ENCODE assay signal across 8 cellular contexts in genomic region chr1:54887665-54888071, GRCh38. TPM values are rescaled to one million over a fixed set of nuclear protein-coding genes. Genes with fewer than 3 reads are reported as not detected.
DNase-seq lines count a peak whose midpoint lies in the region; ATAC-seq and TF ChIP-seq lines count a peak whose summit lies in the region.

No MANE protein-coding gene starts in this region.

- POLR2A ChIA-PET in activated CD8-positive, alpha-beta T cell treated with anti-CD3 and anti-CD28 coated beads for 36 hours (lab: Charles Lee): interaction anchor here (0.8 to 2.3 kb wide), 6 partner anchors 11 to 998 kb away, joined by 3 to 9 read pairs (median 5); partner anchors contain the start of genes TTC22 and YIPF1

- WGBS in heart right ventricle, 2 donors: 31 to 32% methylated on average over 8 of the region's 8 CpGs

- peak overlapping the region; percentile 59 to 89 (median 74) for H3K4me3 ChIP-seq in heart right ventricle

- peak; percentile 69 for DNase-seq in COLO668 (lab: John Stamatoyannopoulos, UW; ENCODE audit: unreplicated experiment)
- peak; percentile 7 for DNase-seq in activated CD8-positive, alpha-beta T cell treated with anti-CD3 and anti-CD28 coated beads for 36 hours
- DNase-seq in heart right ventricle: no peak
- DNase-seq in posterior cingulate gyrus: peak in 8 of 10 donors; percentile 35 to 90 (median 48)
- no peak for DNase-seq in NCI-H187 treated with DMSO at 0.1 percent for 48 hours (lab: John Stamatoyannopoulos, UW)
- no peak for DNase-seq in effector CD4-positive, alpha-beta T cell
- DNase-seq in posterior vena cava (ENCODE audit: low spot score): no peak

- no peaks in the 10 kb centered on the region for H3K27me3 Mint-ChIP-seq in IgD-negative memory B cell
- peaks cover 10% of the 10 kb centered on the region for H3K27me3 Mint-ChIP-seq in activated CD8-positive, alpha-beta T cell treated with anti-CD3 and anti-CD28 coated beads for 36 hours

- H3K36me3 ChIP-seq in heart right ventricle: peaks cover 0 to 8% (median 0%) of the 10 kb centered on the region in 9 donors

- no peaks in the 10 kb centered on the region for H3K9me3 Mint-ChIP-seq in IgD-negative memory B cell
- no peaks in the 10 kb centered on the region for H3K9me3 Mint-ChIP-seq in activated CD8-positive, alpha-beta T cell treated with anti-CD3 and anti-CD28 coated beads for 36 hours

- H3K4me3 Mint-ChIP-seq in IgD-negative memory B cell: peak overlapping the region; percentile 82 to 100 (median 94)
- H3K4me3 Mint-ChIP-seq in activated CD8-positive, alpha-beta T cell treated with anti-CD3 and anti-CD28 coated beads for 36 hours: peak overlapping the region; percentile 89

- ATAC-seq in activated CD8-positive, alpha-beta T cell treated with anti-CD3 and anti-CD28 coated beads for 36 hours: no peak
- peak in 7 of 8 donors; percentile 7 to 54 (median 24) for ATAC-seq in heart right ventricle

- no peaks in the 10 kb centered on the region for H3K9me3 ChIP-seq in heart right ventricle

- peak overlapping the region in 1 of 3 donors; percentile 80 for H3K27ac Mint-ChIP-seq in IgD-negative memory B cell
- peak overlapping the region; percentile 48 for H3K27ac Mint-ChIP-seq in activated CD8-positive, alpha-beta T cell treated with anti-CD3 and anti-CD28 coated beads for 36 hours

- peak overlapping the region in 6 of 10 donors; percentile 54 to 73 (median 65) for H3K27ac ChIP-seq in heart right ventricle

- CTCF ChIA-PET in activated CD8-positive, alpha-beta T cell treated with anti-CD3 and anti-CD28 coated beads for 36 hours (lab: Charles Lee): interaction anchor here (1.2 to 2.4 kb wide), 2 partner anchors 57 to 63 kb away, joined by 4 to 8 read pairs; no protein-coding TSS in a partner anchor

- H3K4me1 Mint-ChIP-seq in IgD-negative memory B cell: peaks cover 7 to 22% (median 11%) of the 10 kb centered on the region in 3 donors
- peaks cover 35% of the 10 kb centered on the region for H3K4me1 Mint-ChIP-seq in activated CD8-positive, alpha-beta T cell treated with anti-CD3 and anti-CD28 coated beads for 36 hours (ENCODE audit: low read depth)

- H3K27me3 ChIP-seq in heart right ventricle: peaks cover 0 to 11% (median 0%) of the 10 kb centered on the region in 7 donors

- intact Hi-C loops in activated CD8-positive, alpha-beta T cell treated with anti-CD3 and anti-CD28 coated beads for 36 hours (cut with micrococcal nuclease): no loop called here
- intact Hi-C loops in heart right ventricle (cut with DNase I): loop anchor here in 1 of 10 donors (2.0 kb wide), 1 partner anchor 57 kb away; no protein-coding TSS in a partner anchor
- intact Hi-C loops in posterior cingulate gyrus (cut with DNase I): loop anchor here (10.0 kb wide), 2 partner anchors 57 to 123 kb away; partner anchors contain the start of gene PARS2
- intact Hi-C loops in posterior vena cava (cut with DNase I): no loop called here

- peaks cover 2% of the 10 kb centered on the region for H3K36me3 Mint-ChIP-seq in IgD-negative memory B cell
- peaks cover 23% of the 10 kb centered on the region for H3K36me3 Mint-ChIP-seq in activated CD8-positive, alpha-beta T cell treated with anti-CD3 and anti-CD28 coated beads for 36 hours (ENCODE audit: low read depth)

- peaks cover 0 to 19% (median 14%) of the 10 kb centered on the region in 9 donors for H3K4me1 ChIP-seq in heart right ventricle

- no peak for TF ChIP-seq CTCF in activated CD8-positive, alpha-beta T cell treated with anti-CD3 and anti-CD28 coated beads for 36 hours (IDR thresholded peaks at IDR 0.05)
- no peak for TF ChIP-seq CTCF in heart right ventricle (IDR thresholded peaks at IDR 0.05)

RNA-seq across cellular contexts. Expression of gene DHCR24, which starts 0.7 kb away (rescaled TPM):
- polyA plus RNA-seq in IgD-negative memory B cell: 6.9 TPM
- total RNA-seq in activated CD8-positive, alpha-beta T cell treated with anti-CD3 and anti-CD28 coated beads for 36 hours: 10 to 100 TPM; 59.5 to 64.7 TPM
- 10 to 100 TPM; 12.6 to 36.0 (median 15.0) TPM for total RNA-seq in heart right ventricle
- polyA plus RNA-seq in heart right ventricle: 10 to 100 TPM in 1 of 2 donors, 1 to 10 TPM in 1; 3.3 to 70.6 TPM
- total RNA-seq in posterior vena cava: 10 to 100 TPM in 1 of 2 donors, 1 to 10 TPM in 1; 8.0 to 27.1 TPM

Comparison
In these comparisons a context has a peak if more than half of its experiments do, and no peak if none do; other contexts are left out.
1. DNase-seq: peak in COLO668 (single experiment), activated CD8-positive, alpha-beta T cell treated with anti-CD3 and anti-CD28 coated beads for 36 hours (single experiment) and posterior cingulate gyrus (8 of 10); none in heart right ventricle (0 of 2), NCI-H187 treated with DMSO at 0.1 percent for 48 hours (single experiment), effector CD4-positive, alpha-beta T cell (single experiment) and posterior vena cava (single experiment).